In the genomic region with DNA sequence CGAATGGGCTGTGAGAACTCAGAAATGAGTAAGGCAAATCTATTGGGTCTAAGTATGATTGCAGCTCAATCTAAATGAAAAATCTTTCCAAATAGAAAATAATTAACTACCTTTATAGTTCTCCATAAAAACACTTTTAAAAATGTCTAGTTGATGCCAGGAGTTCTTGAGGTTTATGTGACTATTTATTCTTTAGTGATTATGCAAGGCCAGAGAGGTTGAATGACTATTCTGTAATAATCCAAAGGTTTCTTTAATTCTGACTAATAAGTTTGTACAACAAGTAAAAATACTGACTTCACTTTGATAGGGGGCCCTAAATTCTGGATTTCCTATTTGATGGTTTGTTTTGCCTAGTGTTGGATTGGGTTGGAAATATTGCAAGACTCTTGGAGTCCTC, we compare ENCODE assay signal across 19 cellular contexts.
DNase-seq lines count a peak whose midpoint lies in the region; ATAC-seq and TF ChIP-seq lines count a peak whose summit lies in the region.
"Had no signal": no experiment of that assay in that cellular context is flagged by ENCODE, and none has a peak within 500 bp of the region (broad histone marks: within the 10 kb centered on the region; RNA-seq: fewer than 3 reads in every experiment).

No MANE protein-coding gene starts in this region.

- H3K27ac Mint-ChIP-seq in activated T-helper 2 cell treated with anti-CD3 and anti-CD28 coated beads, Interferon-gamma antibody, Interleukin-2, Interleukin-4, amounts not matched to agents 10 μg/mL and 5 μg/mL and 100 μg/mL, durations not matched to agents 14 hours and 24 hours and 36 hours: no peak overlapping the region
- H3K27ac Mint-ChIP-seq: B cell; CD4-positive, CD25-positive, alpha-beta regulatory T cell; CD8-positive, alpha-beta T cell; GM23338; H9 had no signal

- no peak for TF ChIP-seq CTCF in VCaP (conservative IDR thresholded peaks at IDR 0.05)
- TF ChIP-seq CTCF in fibroblast of villous mesenchyme (IDR thresholded peaks at IDR 0.05; ENCODE audit: insufficient read depth, low read depth, low read length): no peak
- no peak for TF ChIP-seq CTCF in right lobe of liver (IDR thresholded peaks at IDR 0.05)

- 35% methylated on average over 1 of the region's 1 CpG for WGBS in right lobe of liver (ENCODE audit: insufficient coverage, low coverage, low lambda C conversion rate, missing lambda C conversion rate)

- H3K36me3 Mint-ChIP-seq in activated T-helper 2 cell treated with anti-CD3 and anti-CD28 coated beads, Interferon-gamma antibody, Interleukin-2, Interleukin-4, amounts not matched to agents 10 μg/mL and 5 μg/mL and 100 μg/mL, durations not matched to agents 14 hours and 24 hours and 36 hours (ENCODE audit: low read depth): no peaks in the 10 kb centered on the region
- H3K36me3 Mint-ChIP-seq: CD4-positive, CD25-positive, alpha-beta regulatory T cell; CD8-positive, alpha-beta T cell had no signal

- TF ChIP-seq POLR2A in right lobe of liver (IDR thresholded peaks at IDR 0.05): no peak

- H3K27me3 ChIP-seq in right lobe of liver: no peaks in the 10 kb centered on the region
- H3K27me3 ChIP-seq: BLaER1 had no signal

- no peaks in the 10 kb centered on the region for H3K9me3 Mint-ChIP-seq in activated T-helper 2 cell treated with anti-CD3 and anti-CD28 coated beads, Interferon-gamma antibody, Interleukin-2, Interleukin-4, amounts not matched to agents 10 μg/mL and 5 μg/mL and 100 μg/mL, durations not matched to agents 14 hours and 24 hours and 36 hours
- H3K9me3 Mint-ChIP-seq: CD4-positive, CD25-positive, alpha-beta regulatory T cell; CD8-positive, alpha-beta T cell; GM23338; H9 had no signal

- H3K4me3 Mint-ChIP-seq in activated T-helper 2 cell treated with anti-CD3 and anti-CD28 coated beads, Interferon-gamma antibody, Interleukin-2, Interleukin-4, amounts not matched to agents 10 μg/mL and 5 μg/mL and 100 μg/mL, durations not matched to agents 14 hours and 24 hours and 36 hours (ENCODE audit: low read depth): no peak overlapping the region
- H3K4me3 Mint-ChIP-seq: B cell; CD4-positive, CD25-positive, alpha-beta regulatory T cell; CD8-positive, alpha-beta T cell; GM23338; H9 had no signal

- no peaks in the 10 kb centered on the region for H3K27me3 Mint-ChIP-seq in activated T-helper 2 cell treated with anti-CD3 and anti-CD28 coated beads, Interferon-gamma antibody, Interleukin-2, Interleukin-4, amounts not matched to agents 10 μg/mL and 5 μg/mL and 100 μg/mL, durations not matched to agents 14 hours and 24 hours and 36 hours (ENCODE audit: low read depth)
- H3K27me3 Mint-ChIP-seq: B cell had no signal

- ATAC-seq in right lobe of liver: peak; percentile 51 to 81 (median 78)
- ATAC-seq: CD8-positive, alpha-beta T cell; GM23338; HCT116 had no signal

- H3K36me3 ChIP-seq in right lobe of liver: no peaks in the 10 kb centered on the region
- H3K36me3 ChIP-seq: BLaER1 had no signal

- H3K4me3 ChIP-seq in fibroblast of villous mesenchyme (ENCODE audit: low read depth, low read length) (no peak overlapping the region), right lobe of liver (no peak overlapping the region)
- H3K4me3 ChIP-seq: BLaER1, GM23338 had no signal

- no peaks in the 10 kb centered on the region for H3K4me1 Mint-ChIP-seq in activated T-helper 2 cell treated with anti-CD3 and anti-CD28 coated beads, Interferon-gamma antibody, Interleukin-2, Interleukin-4, amounts not matched to agents 10 μg/mL and 5 μg/mL and 100 μg/mL, durations not matched to agents 14 hours and 24 hours and 36 hours (ENCODE audit: low read depth)
- H3K4me1 Mint-ChIP-seq: B cell; CD4-positive, CD25-positive, alpha-beta regulatory T cell; GM23338 had no signal

- H3K9me3 ChIP-seq in right lobe of liver: no peaks in the 10 kb centered on the region
- H3K9me3 ChIP-seq: BLaER1, Caco-2 had no signal

- H3K4me1 ChIP-seq in right lobe of liver: peaks cover 0 to 23% (median 6%) of the 10 kb centered on the region in 4 donors
- H3K4me1 ChIP-seq: BLaER1 had no signal

- H3K27ac ChIP-seq in VCaP (peak overlapping the region; percentile 14; the same call in 1 of the 2 replicates), right lobe of liver (peak overlapping the region in 2 of 3 donors; percentile 11 to 23)
- H3K27ac ChIP-seq: BLaER1, C4-2B had no signal

- peak; percentile 7 for DNase-seq in fibroblast of villous mesenchyme (ENCODE audit: low read depth)
- no peak for DNase-seq in right lobe of liver
- no peak for DNase-seq in activated T-helper 2 cell treated with anti-CD3 and anti-CD28 coated beads, Interferon-gamma antibody, Interleukin-2, Interleukin-4, amounts not matched to agents 10 μg/mL and 5 μg/mL and 100 μg/mL, durations not matched to agents 14 hours and 24 hours and 36 hours (ENCODE audit: low spot score)
- DNase-seq in DMS153 treated with DMSO at 0.1 percent for 48 hours (lab: John Stamatoyannopoulos, UW; ENCODE audit: unreplicated experiment): no peak
- no peak for DNase-seq in cerebellar nuclear complex (lab: John Stamatoyannopoulos, UW)
- DNase-seq: Caco-2; CD4-positive, CD25-positive, alpha-beta regulatory T cell; CD8-positive, alpha-beta T cell; DMS153; DMS79; EL; GDM1; H9 had no signal

- intact Hi-C loops in right lobe of liver (cut with DNase I): no loop called here
- intact Hi-C loops in activated T-helper 2 cell treated with anti-CD3 and anti-CD28 coated beads, Interferon-gamma antibody, Interleukin-2, Interleukin-4, amounts not matched to agents 10 μg/mL and 5 μg/mL and 100 μg/mL, durations not matched to agents 14 hours and 24 hours and 36 hours (cut with micrococcal nuclease): no loop called here
